20 cellular contexts compared by ENCODE assay signal in the genomic region with DNA sequence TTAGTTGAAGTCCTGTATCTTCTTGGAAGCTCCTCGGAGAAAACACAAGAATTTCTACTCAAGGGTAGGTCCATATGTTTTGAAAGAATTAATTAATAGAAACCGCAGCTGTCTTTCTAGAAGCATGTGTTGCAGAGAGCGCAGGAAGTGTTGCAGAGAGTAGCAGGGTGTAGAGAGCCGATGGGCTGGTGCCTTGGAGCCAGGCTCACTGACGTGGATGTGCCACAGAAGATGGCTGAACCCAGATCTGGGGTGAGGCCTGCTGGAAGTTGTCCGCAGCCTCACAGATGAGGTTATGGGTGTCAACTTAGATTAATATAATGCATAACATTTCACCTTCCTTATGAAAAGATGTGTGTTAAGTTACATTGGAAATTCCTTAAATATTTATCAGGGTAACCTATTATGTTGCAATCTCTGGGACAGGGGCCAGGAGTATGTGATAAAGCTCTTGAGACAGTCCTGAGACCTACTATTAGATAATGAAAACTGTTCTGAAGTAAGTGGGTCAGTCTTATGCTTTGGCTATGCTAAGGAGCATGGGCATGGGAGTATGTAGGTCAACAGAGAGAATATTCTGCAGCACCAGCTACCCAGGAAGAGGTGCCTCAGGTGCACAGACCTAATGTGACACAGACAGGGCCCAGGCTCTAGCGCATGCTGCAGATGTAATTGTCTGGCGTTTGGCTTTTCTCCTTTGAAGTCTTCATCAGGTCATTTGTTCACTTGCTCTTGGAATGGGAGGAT.
"Had no signal": no experiment of that assay in that cellular context is flagged by ENCODE, and none has a peak within 500 bp of the region (broad histone marks: within the 10 kb centered on the region; RNA-seq: fewer than 3 reads in every experiment).

No MANE protein-coding gene starts in this region.

- H3K4me1 Mint-ChIP-seq: stimulated activated memory B cell treated with anti-CD40 and anti-IgM and Interleukin-4, amounts not matched to agents 10 μg/mL and 1 μg/mL and 100 μg/mL, for 72 hours had no signal

- H3K36me3 ChIP-seq: neutrophil, right lobe of liver, tibial artery, upper lobe of left lung, vagina had no signal

- H3K27me3 Mint-ChIP-seq: dendritic cell treated with granulocyte-macrophage colony-stimulating factor and Interleukin-4, amounts not matched to agents 40 ng/mL and 50 ng/mL, for 4 days; naive thymus-derived CD8-positive, alpha-beta T cell; stimulated activated memory B cell treated with anti-CD40 and anti-IgM and Interleukin-4, amounts not matched to agents 10 μg/mL and 1 μg/mL and 100 μg/mL, for 72 hours; stimulated activated naive CD8-positive, alpha-beta T cell treated with anti-CD3 and anti-CD28 coated beads, Interleukin-15, Interleukin-2, amounts not matched to agents 100 ng/mL and 50 ng/mL, for 24 hours had no signal

- H3K4me3 Mint-ChIP-seq: dendritic cell treated with granulocyte-macrophage colony-stimulating factor and Interleukin-4, amounts not matched to agents 40 ng/mL and 50 ng/mL, for 4 days; endodermal cell; naive thymus-derived CD8-positive, alpha-beta T cell; stimulated activated memory B cell treated with anti-CD40 and anti-IgM and Interleukin-4, amounts not matched to agents 10 μg/mL and 1 μg/mL and 100 μg/mL, for 72 hours; stimulated activated naive CD8-positive, alpha-beta T cell treated with anti-CD3 and anti-CD28 coated beads, Interleukin-15, Interleukin-2, amounts not matched to agents 100 ng/mL and 50 ng/mL, for 24 hours had no signal

- H3K4me1 ChIP-seq: psoas muscle, right lobe of liver, tibial artery, vagina had no signal

- H3K4me2 ChIP-seq: hepatocyte had no signal

- H3K9me3 Mint-ChIP-seq: dendritic cell treated with granulocyte-macrophage colony-stimulating factor and Interleukin-4, amounts not matched to agents 40 ng/mL and 50 ng/mL, for 4 days; endodermal cell; naive thymus-derived CD8-positive, alpha-beta T cell had no signal

- ATAC-seq: left cardiac atrium; mucosa of descending colon; naive thymus-derived CD8-positive, alpha-beta T cell; psoas muscle; right lobe of liver; stimulated activated memory B cell treated with anti-CD40 and anti-IgM and Interleukin-4, amounts not matched to agents 10 μg/mL and 1 μg/mL and 100 μg/mL, for 72 hours had no signal

- H3K4me3 ChIP-seq: hepatocyte, mucosa of descending colon, psoas muscle, right lobe of liver, tibial artery, upper lobe of left lung, vagina had no signal

- H3K36me3 Mint-ChIP-seq: naive thymus-derived CD8-positive, alpha-beta T cell; stimulated activated memory B cell treated with anti-CD40 and anti-IgM and Interleukin-4, amounts not matched to agents 10 μg/mL and 1 μg/mL and 100 μg/mL, for 72 hours had no signal

- H3K79me2 ChIP-seq: hepatocyte had no signal

- H3K27ac Mint-ChIP-seq: dendritic cell treated with granulocyte-macrophage colony-stimulating factor and Interleukin-4, amounts not matched to agents 40 ng/mL and 50 ng/mL, for 4 days; endodermal cell; stimulated activated memory B cell treated with anti-CD40 and anti-IgM and Interleukin-4, amounts not matched to agents 10 μg/mL and 1 μg/mL and 100 μg/mL, for 72 hours; stimulated activated naive CD8-positive, alpha-beta T cell treated with anti-CD3 and anti-CD28 coated beads, Interleukin-15, Interleukin-2, amounts not matched to agents 100 ng/mL and 50 ng/mL, for 24 hours had no signal

- H3K27ac ChIP-seq: hepatocyte, neutrophil, psoas muscle, right lobe of liver, tibial artery, upper lobe of left lung, vagina had no signal

- H2AFZ ChIP-seq: hepatocyte had no signal

- DNase-seq: endodermal cell; erythroblast; foreskin melanocyte; head of caudate nucleus; kidney; left cardiac atrium; mucosa of descending colon; naive thymus-derived CD8-positive, alpha-beta T cell; psoas muscle; retina; right lobe of liver; stimulated activated CD4-positive, alpha-beta T cell treated with anti-CD3 and anti-CD28 coated beads, Interleukin-4, amount 100 ng/mL, for 24 hours; tibial artery; upper lobe of left lung had no signal

- H3K9me3 ChIP-seq: mucosa of descending colon, neutrophil, psoas muscle, right lobe of liver, tibial artery, upper lobe of left lung, vagina had no signal

- H3K27me3 ChIP-seq: hepatocyte, neutrophil, right lobe of liver, tibial artery, upper lobe of left lung, vagina had no signal
